In the genomic region with DNA sequence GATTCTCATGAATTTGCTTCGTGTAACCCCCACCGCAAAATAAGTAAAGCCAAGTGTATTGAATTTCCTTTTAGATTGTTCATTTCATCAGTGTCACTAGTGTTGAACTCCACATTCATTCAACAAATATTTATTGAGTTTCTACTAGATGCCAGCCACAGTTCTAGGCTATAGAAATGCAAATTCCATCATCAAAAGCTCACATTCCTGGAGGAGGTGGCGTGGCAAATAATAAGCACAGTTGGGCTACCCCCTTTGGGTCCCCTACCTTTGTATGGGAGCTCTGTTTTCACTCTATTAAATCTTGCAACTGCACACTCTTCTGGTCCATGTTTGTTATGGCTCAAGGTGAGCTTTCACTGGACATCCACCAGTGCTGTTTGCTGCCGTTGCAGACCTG, we compare ENCODE assay signal across 17 cellular contexts.
"Had no signal": no experiment of that assay in that cellular context is flagged by ENCODE, and none has a peak within 500 bp of the region (broad histone marks: within the 10 kb centered on the region; RNA-seq: fewer than 3 reads in every experiment).

No MANE protein-coding gene starts in this region.

- H3K79me2 ChIP-seq: hepatocyte had no signal

- H3K4me2 ChIP-seq: hepatocyte had no signal

- H3K4me1 ChIP-seq: sigmoid colon, stomach had no signal

- H2AFZ ChIP-seq: hepatocyte had no signal

- ATAC-seq: left colon had no signal

- DNase-seq: cortex of kidney; dorsolateral prefrontal cortex; effector CD8-positive, alpha-beta T cell; foreskin melanocyte; head of caudate nucleus; left colon; left ventricle myocardium superior; midbrain; sigmoid colon; stimulated activated CD4-positive, alpha-beta T cell treated with anti-CD3 and anti-CD28 coated beads, Interleukin-12 subunit alpha, Interleukin-12 subunit beta, amount 100 ng/mL, for 4 hours; stimulated activated naive CD4-positive, alpha-beta T cell; stomach; trophoblast cell had no signal

- H3K27me3 ChIP-seq: dorsolateral prefrontal cortex, hepatocyte, sigmoid colon, stomach had no signal

- H3K9me3 ChIP-seq: neutrophil, sigmoid colon, stomach had no signal

- H3K27ac ChIP-seq: dorsolateral prefrontal cortex, hepatocyte, neutrophil, sigmoid colon, skin epidermis, stomach had no signal

- H3K4me3 ChIP-seq: dorsolateral prefrontal cortex, hepatocyte, lung, sigmoid colon, skin epidermis, stomach had no signal

- H3K36me3 ChIP-seq: neutrophil, sigmoid colon, stomach had no signal
